In the genomic region with DNA sequence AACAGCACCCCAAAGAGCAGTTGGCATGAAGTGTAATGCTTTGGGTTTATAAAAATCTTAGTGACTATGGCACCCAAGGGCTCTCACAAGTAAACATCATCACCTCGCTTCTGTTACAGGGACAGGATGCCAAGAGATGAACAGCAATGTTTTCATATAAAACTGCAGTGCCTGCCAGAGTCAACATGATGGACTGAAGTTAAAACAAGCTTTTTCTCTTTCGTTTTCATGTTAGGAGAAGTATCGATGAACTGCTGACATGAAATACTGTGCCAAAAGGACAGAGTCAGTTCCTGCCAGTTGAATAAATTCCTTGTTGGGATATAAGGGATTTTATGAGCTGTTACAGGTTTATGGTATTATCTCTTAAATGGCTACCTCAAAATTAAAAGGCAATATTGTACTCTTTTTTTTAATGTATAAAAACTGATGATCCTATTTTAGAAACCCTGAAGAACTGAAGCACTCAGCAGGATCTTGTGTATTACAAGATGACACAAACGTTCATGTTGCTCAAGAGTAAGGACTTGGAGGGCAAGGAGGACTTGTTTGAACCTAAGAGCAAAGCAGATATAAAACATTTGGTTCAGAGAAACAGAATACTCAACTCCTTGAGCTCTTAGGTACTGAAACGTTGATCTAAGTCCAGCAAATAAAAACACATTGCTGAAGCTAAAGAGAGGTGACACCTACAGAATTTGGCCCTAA, we compare ENCODE assay signal across 22 cellular contexts.
DNase-seq lines count a peak whose midpoint lies in the region; TF ChIP-seq lines count a peak whose summit lies in the region.
"Had no signal": no experiment of that assay in that cellular context is flagged by ENCODE, and none has a peak within 500 bp of the region (broad histone marks: within the 10 kb centered on the region; RNA-seq: fewer than 3 reads in every experiment).

No MANE protein-coding gene starts in this region.

- H3K9me3 ChIP-seq in MM.1S (replicated peaks; ENCODE audit: insufficient read depth, low read length) (no peaks in the 10 kb centered on the region), osteoblast (ENCODE audit: low read depth, low read length) (no peaks in the 10 kb centered on the region)
- H3K9me3 ChIP-seq: transverse colon had no signal

- peak overlapping the region; percentile 41 for H2AFZ ChIP-seq in MM.1S (ENCODE audit: low read length)
- peak overlapping the region; percentile 76 for H2AFZ ChIP-seq in osteoblast (ENCODE audit: low read length)

- H3K9me2 ChIP-seq in MM.1S (replicated peaks; ENCODE audit: insufficient read depth, low read length) = no peaks in the 10 kb centered on the region

- peak overlapping the region; percentile 27 for H3K4me3 ChIP-seq in MM.1S (ENCODE audit: low read length)
- peak overlapping the region; percentile 55 for H3K4me3 ChIP-seq in osteoblast (ENCODE audit: insufficient read depth, low read length)
- H3K4me3 ChIP-seq: transverse colon had no signal

- no peaks in the 10 kb centered on the region for H4K20me1 ChIP-seq in MM.1S (ENCODE audit: insufficient read depth, low read length)
- no peaks in the 10 kb centered on the region for H4K20me1 ChIP-seq in osteoblast (ENCODE audit: insufficient read depth, low read length)

- H3K27ac ChIP-seq in MM.1S (ENCODE audit: low read length) (peak overlapping the region; percentile 77), VCaP (peak overlapping the region; percentile 94), osteoblast (ENCODE audit: low read depth, low read length) (peak overlapping the region; percentile 36)
- H3K27ac ChIP-seq: epithelial cell of prostate, KMS-11, transverse colon had no signal

- H3K27me3 ChIP-seq in MM.1S (replicated peaks; ENCODE audit: insufficient read depth, low read length) (no peaks in the 10 kb centered on the region), osteoblast (ENCODE audit: insufficient read depth, low read length) (no peaks in the 10 kb centered on the region)
- H3K27me3 ChIP-seq: transverse colon had no signal

- H3K4me1 ChIP-seq in MM.1S (ENCODE audit: low read length) (peaks cover 30% of the 10 kb centered on the region), osteoblast (ENCODE audit: insufficient read depth, low read length) (peaks cover 11% of the 10 kb centered on the region)

- H3K36me3 ChIP-seq in MM.1S (replicated peaks; ENCODE audit: insufficient read depth, low read length) = no peaks in the 10 kb centered on the region; the same call in 1 of the 2 replicates
- no peaks in the 10 kb centered on the region for H3K36me3 ChIP-seq in osteoblast (ENCODE audit: insufficient read depth, low read length)
- H3K36me3 ChIP-seq: transverse colon had no signal

- no peaks in the 10 kb centered on the region for H3K79me2 ChIP-seq in MM.1S (ENCODE audit: low read length)
- no peaks in the 10 kb centered on the region for H3K79me2 ChIP-seq in osteoblast (ENCODE audit: insufficient read depth, low read length)

- no peak for TF ChIP-seq CTCF in MM.1S (IDR thresholded peaks at IDR 0.05; ENCODE audit: low read length)
- TF ChIP-seq CTCF in VCaP (conservative IDR thresholded peaks at IDR 0.05) = no peak
- TF ChIP-seq CTCF in osteoblast (IDR thresholded peaks at IDR 0.05; ENCODE audit: extremely low read depth, low read depth, low read length) = no peak

- H3K9ac ChIP-seq in MM.1S (ENCODE audit: low read length) = peak overlapping the region; percentile 28
- H3K9ac ChIP-seq: KMS-11 had no signal

- H3K4me2 ChIP-seq in MM.1S (ENCODE audit: low read depth, low read length) (peak overlapping the region; percentile 64), osteoblast (ENCODE audit: insufficient read depth, low read length) (peak overlapping the region; percentile 82)
- H3K4me2 ChIP-seq: KMS-11 had no signal

- H3F3A ChIP-seq in MM.1S (ENCODE audit: insufficient read depth, low read length) = peaks cover 21% of the 10 kb centered on the region

- peak; percentile 90 for DNase-seq in MM.1S
- DNase-seq in fibroblast of gingiva (ENCODE audit: low read depth) = peak; percentile 33
- DNase-seq in osteoblast (ENCODE audit: insufficient read length, low spot score, missing footprints) = peak; percentile 62
- DNase-seq in HPDE6-E6E7 (ENCODE audit: extremely low spot score) = no peak
- no peak for DNase-seq in stimulated activated CD4-positive, alpha-beta T cell treated with anti-CD3 and anti-CD28 coated beads, Interleukin-2, amount 100 ng/mL, for 48 hours
- no peak for DNase-seq in NCI-H526 (lab: John Stamatoyannopoulos, UW)
- no peak for DNase-seq in OCI-M2 (lab: John Stamatoyannopoulos, UW; ENCODE audit: unreplicated experiment)
- DNase-seq: activated CD8-positive, alpha-beta T cell treated with anti-CD3 and anti-CD28 coated beads, Interleukin-2, amount 10 ng/mL, durations not matched to agents 7 days and 5 days; activated naive CD4-positive, alpha-beta T cell treated with anti-CD3 and anti-CD28 coated beads, Interleukin-2, amount 50 U/mL, for 16 hours; activated T-cell treated with anti-CD3 and anti-CD28 coated beads, Interleukin-2, amount 50 U/mL, for 48 hours; CD8-positive, alpha-beta memory T cell; cortex of kidney; NCI-H1105 treated with DMSO at 0.1 percent for 48 hours; NCI-H2171; NK-92 treated with Interleukin-12 subunit alpha and Interleukin-12 subunit beta, amount 100 ng/mL, for 24 hours; nucleus accumbens; right cardiac atrium; stimulated activated naive CD4-positive, alpha-beta T cell; transverse colon had no signal

Comparison
In these comparisons a context has a peak if more than half of its experiments do, and no peak if none do; other contexts are left out.
1. DNase-seq: peak in MM.1S (single experiment), fibroblast of gingiva (single experiment) and osteoblast (single experiment); none in HPDE6-E6E7 (single experiment), stimulated activated CD4-positive, alpha-beta T cell treated with anti-CD3 and anti-CD28 coated beads, Interleukin-2, amount 100 ng/mL, for 48 hours (0 of 2), NCI-H526 (0 of 2) and OCI-M2 (single experiment).
2. H3K27ac ChIP-seq: peak in every context shown above with its lines; median percentile 94 in VCaP; 77 in MM.1S; 36 in osteoblast.